9 cellular contexts compared by ENCODE assay signal in genomic region chr10:114045071-114045737, GRCh38. TPM values are rescaled to one million over a fixed set of nuclear protein-coding genes. Genes with fewer than 3 reads are reported as not detected.
DNase-seq lines count a peak whose midpoint lies in the region; ATAC-seq and TF ChIP-seq lines count a peak whose summit lies in the region.
"Had no signal": no experiment of that assay in that cellular context is flagged by ENCODE, and none has a peak within 500 bp of the region (broad histone marks: within the 10 kb centered on the region; RNA-seq: fewer than 3 reads in every experiment).

No MANE protein-coding gene starts in this region.

- peaks cover 72% of the 10 kb centered on the region for H3K27me3 Mint-ChIP-seq in CD4-positive, alpha-beta T cell
- H3K27me3 Mint-ChIP-seq in stimulated activated naive CD8-positive, alpha-beta T cell treated with anti-CD3 and anti-CD28 coated beads, Interleukin-15, amount 100 ng/mL, for 72 hours = peaks cover 93% of the 10 kb centered on the region

- TF ChIP-seq CTCF in CD4-positive, alpha-beta T cell (IDR thresholded peaks at IDR 0.05) = no peak
- no peak for TF ChIP-seq CTCF in ascending aorta (IDR thresholded peaks at IDR 0.05)

- ATAC-seq in CD4-positive, alpha-beta T cell (ENCODE audit: poor library complexity) = no peak
- ATAC-seq in left colon (peak; percentile 71), GM18520 (IDR thresholded peaks at IDR 0.05; ENCODE audit: unreplicated experiment) (no peak)
- ATAC-seq in stimulated activated naive CD8-positive, alpha-beta T cell treated with anti-CD3 and anti-CD28 coated beads, Interleukin-15, amount 100 ng/mL, for 72 hours = peak; percentile 52

- H3K9me3 Mint-ChIP-seq in CD4-positive, alpha-beta T cell = no peaks in the 10 kb centered on the region
- H3K9me3 Mint-ChIP-seq in stimulated activated naive CD8-positive, alpha-beta T cell treated with anti-CD3 and anti-CD28 coated beads, Interleukin-15, amount 100 ng/mL, for 72 hours = no peaks in the 10 kb centered on the region

- H3K9me3 ChIP-seq in CD4-positive, alpha-beta T cell (ENCODE audit: control insufficient read depth, low read length) = no peaks in the 10 kb centered on the region
- 0 out of 2 replicates have a peak, but pooled peaks cover 3% of the 10 kb centered on the region for H3K9me3 ChIP-seq in HUES6 (ENCODE audit: control insufficient read depth, insufficient read depth, low read depth, low read length)
- H3K9me3 ChIP-seq in ascending aorta = no peaks in the 10 kb centered on the region
- H3K9me3 ChIP-seq: adrenal gland had no signal

- peak overlapping the region; percentile 45 for H3K4me3 ChIP-seq in HUES6 (ENCODE audit: low read depth, low read length)
- H3K4me3 ChIP-seq in ascending aorta = peak overlapping the region; percentile 48 to 54

- H3K4me1 Mint-ChIP-seq in CD4-positive, alpha-beta T cell (ENCODE audit: low read depth) = peaks cover 7% of the 10 kb centered on the region
- H3K4me1 Mint-ChIP-seq in stimulated activated naive CD8-positive, alpha-beta T cell treated with anti-CD3 and anti-CD28 coated beads, Interleukin-15, amount 100 ng/mL, for 72 hours = peaks cover 24% of the 10 kb centered on the region

- CTCF ChIA-PET in CD4-positive, alpha-beta T cell (lab: Charles Lee) = no interaction called here

- no peak overlapping the region for H3K9ac ChIP-seq in HUES6 (ENCODE audit: low read length)

- POLR2A ChIA-PET in CD4-positive, alpha-beta T cell (lab: Charles Lee) = no interaction called here

- H3K4me3 Mint-ChIP-seq in CD4-positive, alpha-beta T cell = peak overlapping the region; percentile 42
- peak overlapping the region; percentile 83 for H3K4me3 Mint-ChIP-seq in stimulated activated naive CD8-positive, alpha-beta T cell treated with anti-CD3 and anti-CD28 coated beads, Interleukin-15, amount 100 ng/mL, for 72 hours

- no peaks in the 10 kb centered on the region for H3K36me3 ChIP-seq in HUES6 (ENCODE audit: control insufficient read depth, insufficient read depth, low read length)
- no peaks in the 10 kb centered on the region for H3K36me3 ChIP-seq in ascending aorta
- H3K36me3 ChIP-seq: adrenal gland had no signal

- peaks cover 5% of the 10 kb centered on the region for H3K4me1 ChIP-seq in HUES6 (ENCODE audit: control insufficient read depth, insufficient read depth, low read length)
- no peaks in the 10 kb centered on the region for H3K4me1 ChIP-seq in ascending aorta
- H3K4me1 ChIP-seq: adrenal gland had no signal

- peak in 1 of 10 experiments; percentile 3 for DNase-seq in CD4-positive, alpha-beta T cell
- no peak for DNase-seq in ascending aorta (ENCODE audit: low spot score in 2 of 2)
- peak in 1 of 2 donors; percentile 55 for DNase-seq in left colon
- DNase-seq in stimulated activated naive CD8-positive, alpha-beta T cell treated with anti-CD3 and anti-CD28 coated beads, Interleukin-15, amount 100 ng/mL, for 72 hours = peak; percentile 29 to 38
- no peak for DNase-seq in NCI-H1436 treated with DMSO at 0.1 percent for 48 hours (lab: John Stamatoyannopoulos, UW)
- DNase-seq in RPMI8226 = no peak

- H3K27me3 ChIP-seq in CD4-positive, alpha-beta T cell (ENCODE audit: control insufficient read depth, insufficient read depth, low read length) = peaks cover 64% of the 10 kb centered on the region
- H3K27me3 ChIP-seq in HUES6 (ENCODE audit: control insufficient read depth, insufficient read depth, low read length) (peaks cover 94% of the 10 kb centered on the region), ascending aorta (no peaks in the 10 kb centered on the region)

- no peak overlapping the region for H3K27ac Mint-ChIP-seq in CD4-positive, alpha-beta T cell
- H3K27ac Mint-ChIP-seq in stimulated activated naive CD8-positive, alpha-beta T cell treated with anti-CD3 and anti-CD28 coated beads, Interleukin-15, amount 100 ng/mL, for 72 hours = no peak overlapping the region

- H3K36me3 Mint-ChIP-seq in CD4-positive, alpha-beta T cell (ENCODE audit: low read depth) = no peaks in the 10 kb centered on the region

- intact Hi-C loops in CD4-positive, alpha-beta T cell (cut with DNase I, micrococcal nuclease) = loop anchor here in 1 of 2 experiments (5.0 kb wide), 1 partner anchor 52 kb away; no protein-coding TSS in a partner anchor
- intact Hi-C loops in ascending aorta (cut with DNase I) (no loop called here), left colon (cut with DNase I, micrococcal nuclease) (no loop called here)

- no peak overlapping the region for H3K27ac ChIP-seq in CD4-positive, alpha-beta T cell (ENCODE audit: low read depth, low read length)
- H3K27ac ChIP-seq in HUES6 (ENCODE audit: low read depth, low read length) (no peak overlapping the region), ascending aorta (no peak overlapping the region)
- H3K27ac ChIP-seq: adrenal gland had no signal

RNA-seq across cellular contexts. Expression of gene ADRB1, which starts 1.5 kb away (rescaled TPM):
- total RNA-seq in CD4-positive, alpha-beta T cell = under 1 TPM; 0.08 to 0.11 TPM
- total RNA-seq in ascending aorta (not detected), left colon (1 to 10 TPM in 1 of 2 donors, under 1 TPM in 1; 0.73 to 1.6 TPM)

Comparison
In these comparisons a context has a peak if more than half of its experiments do, and no peak if none do; other contexts are left out.
1. ATAC-seq: peak in left colon (single experiment) and stimulated activated naive CD8-positive, alpha-beta T cell treated with anti-CD3 and anti-CD28 coated beads, Interleukin-15, amount 100 ng/mL, for 72 hours (single experiment); none in CD4-positive, alpha-beta T cell (single experiment) and GM18520 (single experiment).
2. DNase-seq: peak in stimulated activated naive CD8-positive, alpha-beta T cell treated with anti-CD3 and anti-CD28 coated beads, Interleukin-15, amount 100 ng/mL, for 72 hours (2 of 2); none in ascending aorta (0 of 2), NCI-H1436 treated with DMSO at 0.1 percent for 48 hours (single experiment) and RPMI8226 (single experiment).